Comparison of ENCODE assay signal across 10 cellular contexts in the genomic region with DNA sequence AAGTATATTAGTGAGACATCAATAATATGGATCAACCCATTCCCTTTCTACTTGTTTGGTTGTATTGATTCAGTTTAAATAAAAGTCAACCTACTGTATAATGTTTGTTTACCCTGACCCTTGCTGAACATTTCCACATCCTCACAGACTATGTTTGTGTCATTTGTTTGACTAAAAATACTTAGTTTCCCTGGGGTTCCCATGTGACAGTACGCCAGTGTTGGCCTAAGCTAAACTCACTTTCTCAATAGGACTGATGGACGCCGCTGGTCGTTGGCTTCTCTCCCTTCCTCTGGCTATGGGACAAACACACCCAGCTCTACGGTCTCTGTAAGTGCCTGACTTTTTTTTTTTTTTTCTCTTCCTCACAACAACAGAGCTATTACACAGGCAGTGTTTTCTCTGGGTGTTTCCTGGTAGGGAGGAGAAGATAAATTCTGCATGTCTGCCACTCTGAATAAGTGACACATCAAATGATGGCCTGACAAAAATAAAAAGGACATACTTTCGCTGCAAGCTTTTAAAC.
A peak's percentile ranks its signal among the peaks of the same experiment; 100 is the strongest.
DNase-seq lines count a peak whose midpoint lies in the region; ATAC-seq, FAIRE-seq and TF ChIP-seq lines count a peak whose summit lies in the region.
"Had no signal": no experiment of that assay in that cellular context is flagged by ENCODE, and none has a peak within 500 bp of the region (broad histone marks: within the 10 kb centered on the region; RNA-seq: fewer than 3 reads in every experiment).

No MANE protein-coding gene starts in this region.

- no peak for TF ChIP-seq CTCF in left ventricle myocardium inferior (IDR thresholded peaks at IDR 0.05; ENCODE audit: borderline replicate concordance)

- H3K27me3 ChIP-seq in left ventricle myocardium inferior (ENCODE audit: low read depth): no peaks in the 10 kb centered on the region

- H3K9me3 ChIP-seq in left ventricle myocardium inferior (replicated peaks): no peaks in the 10 kb centered on the region

- peaks cover 68% of the 10 kb centered on the region for H3K4me1 ChIP-seq in left ventricle myocardium inferior

- peak overlapping the region; percentile 49 for H3K4me3 ChIP-seq in left ventricle myocardium inferior

- no peak for FAIRE-seq in GM19239 (lab: Jason Lieb, UNC)

- H3K36me3 ChIP-seq in left ventricle myocardium inferior: peaks cover 5% of the 10 kb centered on the region

- DNase-seq in DMS153 treated with DMSO at 0.1 percent for 48 hours (lab: John Stamatoyannopoulos, UW; ENCODE audit: unreplicated experiment) (peak; percentile 27), astrocyte of the hippocampus (ENCODE audit: low read depth, low spot score) (peak; percentile 59), left ventricle myocardium inferior (peak; percentile 80), posterior vena cava (ENCODE audit: low spot score) (peak; percentile 89), GM19239 (ENCODE audit: insufficient read length, low spot score) (no peak), NCI-H2227 treated with DMSO at 0.1 percent for 48 hours (lab: John Stamatoyannopoulos, UW) (no peak)
- no peak for DNase-seq in activated CD4-positive, alpha-beta T cell treated with anti-CD3 and anti-CD28 coated beads, Interleukin-2, amount 50 U/mL, for 4 hours
- DNase-seq: activated CD4-positive, alpha-beta T cell treated with anti-CD3 and anti-CD28 coated beads, Interleukin-2, amount 50 U/mL, for 1 hour; CD4-positive, alpha-beta memory T cell had no signal

- no peak for ATAC-seq in GM21529 (IDR thresholded peaks at IDR 0.05; ENCODE audit: unreplicated experiment)

- peak overlapping the region; percentile 88 for H3K27ac ChIP-seq in left ventricle myocardium inferior (replicated peaks)

- intact Hi-C loops in left ventricle myocardium inferior (cut with micrococcal nuclease): loop anchor here (10.0 kb wide), 1 partner anchor 111 kb away; no protein-coding TSS in a partner anchor
- intact Hi-C loops in posterior vena cava (cut with DNase I): loop anchor here in 1 of 2 donors (10.0 kb wide), 1 partner anchor 91 kb away; no protein-coding TSS in a partner anchor

Comparison
In these comparisons a context has a peak if more than half of its experiments do, and no peak if none do; other contexts are left out.
1. DNase-seq: peak in DMS153 treated with DMSO at 0.1 percent for 48 hours (single experiment), astrocyte of the hippocampus (single experiment), left ventricle myocardium inferior (single experiment) and posterior vena cava (single experiment); none in GM19239 (single experiment), NCI-H2227 treated with DMSO at 0.1 percent for 48 hours (single experiment) and activated CD4-positive, alpha-beta T cell treated with anti-CD3 and anti-CD28 coated beads, Interleukin-2, amount 50 U/mL, for 4 hours (0 of 2).